In genomic region chr12:9471501-9471900, GRCh38 we compare ENCODE assay signal across 6 cellular contexts.
DNase-seq lines count a peak whose midpoint lies in the region; ATAC-seq, FAIRE-seq and TF ChIP-seq lines count a peak whose summit lies in the region.
"Not testable (repeated sequence)": the region's sequence is repeated elsewhere in the genome, so short reads cannot be mapped to it uniquely, and the experiment has no call there.

No MANE protein-coding gene starts in this region.

- not testable (repeated sequence) for H3K14ac ChIP-seq in trophoblast cell (ENCODE audit: low read length)

- not testable (repeated sequence) for H2BK12ac ChIP-seq in trophoblast cell (ENCODE audit: low read length)

- H3K27me3 ChIP-seq in bronchial epithelial cell (ENCODE audit: control insufficient read depth, insufficient read depth, low read length); foreskin keratinocyte; trophoblast cell (ENCODE audit: insufficient read depth, low read length): not testable (repeated sequence)

- not testable (repeated sequence) for H3K27ac ChIP-seq in foreskin keratinocyte; trophoblast cell (ENCODE audit: low read depth, low read length)

- H3K9ac ChIP-seq in trophoblast cell (ENCODE audit: low read length), result not testable (repeated sequence)

- not testable (repeated sequence) for H3K18ac ChIP-seq in trophoblast cell (ENCODE audit: low read length)

- H2AFZ ChIP-seq in trophoblast cell (ENCODE audit: insufficient read depth, low read length, poor library complexity), result not testable (repeated sequence)

- FAIRE-seq in bronchial epithelial cell (lab: Jason Lieb, UNC), result not testable (repeated sequence)

- H2BK120ac ChIP-seq in trophoblast cell (ENCODE audit: insufficient read depth, low read length, poor library complexity), result not testable (repeated sequence)

- H2BK5ac ChIP-seq in trophoblast cell (ENCODE audit: low read depth, low read length, poor library complexity), result not testable (repeated sequence)

- H3K23ac ChIP-seq in trophoblast cell (ENCODE audit: low read length), result not testable (repeated sequence)

- H3K4me3 ChIP-seq in bronchial epithelial cell (ENCODE audit: low read depth, low read length); trophoblast cell (ENCODE audit: low read depth, low read length): not testable (repeated sequence)

- no CpG with 5 or more reads among the region's 8 CpGs for WGBS in trophoblast cell (ENCODE audit: extremely low coverage, insufficient coverage, insufficient read length)

- DNase-seq in ELR (ENCODE audit: low read depth) (peak; percentile 5), bronchial epithelial cell (ENCODE audit: low read depth) (peak; percentile 39), foreskin keratinocyte (peak in 1 of 2 donors; percentile 11), kidney tubule cell (ENCODE audit: low spot score) (peak; percentile 27), trophoblast cell (peak; percentile 56 to 78), superior temporal gyrus (ENCODE audit: extremely low spot score) (peak; percentile 0)

- not testable (repeated sequence) for H3K4me1 ChIP-seq in foreskin keratinocyte; trophoblast cell (ENCODE audit: control insufficient read depth in 1 of 2, insufficient read depth in 2 of 2, low read length in 2 of 2)

- not testable (repeated sequence) for H3K4ac ChIP-seq in trophoblast cell (ENCODE audit: low read depth, low read length)

- not testable (repeated sequence) for H4K8ac ChIP-seq in trophoblast cell (ENCODE audit: low read depth, low read length)

- H2AK5ac ChIP-seq in trophoblast cell (ENCODE audit: low read length), result not testable (repeated sequence)

- H3K36me3 ChIP-seq in bronchial epithelial cell (ENCODE audit: control insufficient read depth, insufficient read depth, low read length); trophoblast cell (ENCODE audit: control insufficient read depth in 1 of 2, insufficient read depth in 2 of 2, low read length in 2 of 2): not testable (repeated sequence)

- peak; percentile 40 for ATAC-seq in foreskin keratinocyte

- not testable (repeated sequence) for H3K79me1 ChIP-seq in trophoblast cell (ENCODE audit: low read length)

- H4K12ac ChIP-seq in trophoblast cell (ENCODE audit: low read depth, low read length), result not testable (repeated sequence)

- not testable (repeated sequence) for H3K9me3 ChIP-seq in trophoblast cell (ENCODE audit: insufficient read depth, low read depth, low read length)

- not testable (repeated sequence) for TF ChIP-seq CTCF in bronchial epithelial cell (IDR thresholded peaks at IDR 0.05; ENCODE audit: insufficient read depth, low read length, severe bottlenecking); foreskin keratinocyte (conservative IDR thresholded peaks at IDR 0.05)

- H3K79me2 ChIP-seq in trophoblast cell (ENCODE audit: control insufficient read depth, insufficient read depth, low read length, poor library complexity), result not testable (repeated sequence)

- not testable (repeated sequence) for H3K4me2 ChIP-seq in trophoblast cell (ENCODE audit: low read length)

- H4K91ac ChIP-seq in trophoblast cell (ENCODE audit: low read depth, low read length), result peak overlapping the region; percentile 6
